In the genomic region with DNA sequence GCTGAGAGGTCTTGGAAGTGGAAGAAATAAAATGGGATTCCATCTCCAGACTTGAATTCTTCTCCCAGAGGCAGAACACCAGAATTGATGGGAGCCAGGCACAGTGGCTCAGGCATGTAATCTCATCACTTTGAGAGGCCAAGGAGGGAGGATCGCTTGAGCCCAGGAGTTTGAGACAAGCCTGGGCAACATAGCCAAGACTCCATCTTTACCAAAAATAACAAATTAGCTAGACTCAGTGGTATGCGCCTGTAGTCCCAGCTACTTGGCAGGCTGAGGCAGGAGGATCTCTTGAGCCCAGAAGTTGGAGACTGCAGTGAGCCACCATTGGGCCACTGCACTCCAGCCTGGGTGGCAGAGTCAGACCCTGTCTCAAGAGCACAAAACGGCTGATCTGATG, we compare ENCODE assay signal across 12 cellular contexts.
"Had no signal": no experiment of that assay in that cellular context is flagged by ENCODE, and none has a peak within 500 bp of the region (broad histone marks: within the 10 kb centered on the region; RNA-seq: fewer than 3 reads in every experiment).

No MANE protein-coding gene starts in this region.

- H3K4me3 ChIP-seq: cardiac muscle cell, colonic mucosa had no signal

- H3K27me3 ChIP-seq: cardiac muscle cell, colonic mucosa had no signal

- H3K36me3 Mint-ChIP-seq: activated naive CD4-positive, alpha-beta T cell treated with anti-CD3 and anti-CD28 coated beads, Interleukin-2, amount 50 U/mL, for 72 hours had no signal

- H3K36me3 ChIP-seq: cardiac muscle cell, colonic mucosa had no signal

- H3K9me3 Mint-ChIP-seq: activated naive CD4-positive, alpha-beta T cell treated with anti-CD3 and anti-CD28 coated beads, Interleukin-2, amount 50 U/mL, for 72 hours; activated T-cell treated with anti-CD3 and anti-CD28 coated beads, Interleukin-2, amount 50 U/mL, for 24 hours; nephron had no signal

- H3K27ac ChIP-seq: cardiac muscle cell, colonic mucosa had no signal

- DNase-seq: activated effector memory CD4-positive, alpha-beta T cell treated with Interleukin-2 at 50 U/mL for 16 hours; activated T-cell treated with anti-CD3 and anti-CD28 coated beads, Interleukin-2, amount 50 U/mL, for 24 hours; colonic mucosa; effector memory CD4-positive, alpha-beta T cell; head of caudate nucleus; occipital lobe; stimulated activated CD4-positive, alpha-beta T cell treated with anti-CD3 and anti-CD28 coated beads, Interleukin-4, amount 100 ng/mL, for 1 hour; stimulated activated CD8-positive, alpha-beta memory T cell treated with anti-CD3 and anti-CD28 coated beads, Interleukin-4, amount 100 ng/mL, for 48 hours; stimulated activated naive CD8-positive, alpha-beta T cell treated with anti-CD3 and anti-CD28 coated beads, Interleukin-15, Interleukin-2, amounts not matched to agents 100 U/mL and 50 U/mL, for 24 hours had no signal

- ATAC-seq: activated naive CD4-positive, alpha-beta T cell treated with anti-CD3 and anti-CD28 coated beads, Interleukin-2, amount 50 U/mL, for 72 hours; stimulated activated naive CD8-positive, alpha-beta T cell treated with anti-CD3 and anti-CD28 coated beads, Interleukin-15, Interleukin-2, amounts not matched to agents 100 U/mL and 50 U/mL, for 24 hours had no signal

- H3K4me1 ChIP-seq: colonic mucosa had no signal

- H3K4me3 Mint-ChIP-seq: activated T-cell treated with anti-CD3 and anti-CD28 coated beads, Interleukin-2, amount 50 U/mL, for 24 hours; nephron had no signal

- H3K27ac Mint-ChIP-seq: activated naive CD4-positive, alpha-beta T cell treated with anti-CD3 and anti-CD28 coated beads, Interleukin-2, amount 50 U/mL, for 72 hours; activated T-cell treated with anti-CD3 and anti-CD28 coated beads, Interleukin-2, amount 50 U/mL, for 24 hours; nephron had no signal

- H3K9me3 ChIP-seq: colonic mucosa had no signal
